1 cellular context compared by ENCODE assay signal in genomic region chr5:136011427-136012001, GRCh38.
A peak's percentile ranks its signal among the peaks of the same experiment; 100 is the strongest.
TF ChIP-seq lines count a peak whose summit lies in the region.

No MANE protein-coding gene starts in this region.

TF ChIP-seq in SK-N-SH, 30 proteins besides CTCF, POLR2A, EP300 and RAD21 (continued from another document):
- peak; percentile 55; the same call in 1 of the 2 replicates for TF ChIP-seq REST (IDR thresholded peaks at IDR 0.05; ENCODE audit: low read depth, low read length)
- 0 out of 2 replicates have a peak, but pooled peaks have one; percentile 9 for TF ChIP-seq RCOR1 (IDR thresholded peaks at IDR 0.05; ENCODE audit: low read length)
- TF ChIP-seq USF2 (IDR thresholded peaks at IDR 0.05; ENCODE audit: borderline replicate concordance, low read depth, low read length) = no peak
- TF ChIP-seq GATA2 (CRISPR knock-in tag; IDR thresholded peaks at IDR 0.05) = no peak
- 0 out of 2 replicates have a peak, but pooled peaks have one; percentile 20 for TF ChIP-seq MAX (IDR thresholded peaks at IDR 0.05; ENCODE audit: low read depth)
- TF ChIP-seq FOSL2 (IDR thresholded peaks at IDR 0.05; ENCODE audit: borderline replicate concordance, low read depth) = peak; percentile 92; the same call in 1 of the 2 replicates
- TF ChIP-seq PBX3 (IDR thresholded peaks at IDR 0.05) = peak; percentile 83
- peak; percentile 88; the same call in 1 of the 2 replicates for TF ChIP-seq TEAD4 (IDR thresholded peaks at IDR 0.05; ENCODE audit: borderline replicate concordance, insufficient read depth)
- no peak; the same call in 1 of the 2 replicates for TF ChIP-seq GABPA (IDR thresholded peaks at IDR 0.05; ENCODE audit: low read depth)
- TF ChIP-seq TAF1 (IDR thresholded peaks at IDR 0.05; ENCODE audit: borderline replicate concordance, low read depth, low read length) = peak; percentile 15; the same call in 1 of the 2 replicates
